ENCODE assay signal across 10 cellular contexts in the genomic region with DNA sequence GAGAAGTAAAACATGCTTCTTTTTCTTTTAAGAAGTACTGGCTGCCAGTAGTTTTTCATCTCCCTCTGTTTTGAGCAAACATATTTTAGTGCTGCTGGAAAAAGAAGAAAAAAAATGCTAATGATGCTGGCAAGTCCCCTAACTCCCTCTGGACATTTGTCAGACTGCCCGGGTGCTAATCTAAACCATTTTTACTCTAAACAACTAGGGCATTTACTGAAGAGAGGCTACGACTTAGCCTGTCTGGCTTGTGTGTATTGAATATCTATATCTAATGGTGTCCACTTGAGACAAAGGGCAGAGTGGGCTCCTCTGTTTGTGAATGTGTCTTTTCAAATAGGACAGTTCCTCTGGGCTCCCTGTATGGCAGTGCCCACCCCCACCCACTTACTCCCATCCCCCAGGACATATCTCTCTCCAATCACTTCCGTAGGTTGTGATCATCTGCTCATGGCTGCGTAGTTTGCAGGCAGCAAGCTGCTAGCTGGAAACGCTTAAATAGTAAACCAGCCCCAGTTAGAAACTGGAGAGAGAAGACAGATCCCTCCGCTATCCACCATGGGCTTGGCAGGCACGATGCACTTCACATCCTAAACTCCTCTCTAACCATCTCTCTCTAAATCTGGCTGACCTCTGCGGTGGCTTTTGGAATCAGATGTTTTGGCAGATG. TPM values are rescaled to one million over a fixed set of nuclear protein-coding genes. Genes with fewer than 3 reads are reported as not detected.
DNase-seq lines count a peak whose midpoint lies in the region; ATAC-seq, FAIRE-seq and TF ChIP-seq lines count a peak whose summit lies in the region.
"Had no signal": no experiment of that assay in that cellular context is flagged by ENCODE, and none has a peak within 500 bp of the region (broad histone marks: within the 10 kb centered on the region; RNA-seq: fewer than 3 reads in every experiment).

No MANE protein-coding gene starts in this region.

- H3K36me3 ChIP-seq in astrocyte (ENCODE audit: insufficient read depth, low read length) (no peaks in the 10 kb centered on the region), lower lobe of right lung (no peaks in the 10 kb centered on the region), tibial artery (no peaks in the 10 kb centered on the region)

- no peak for TF ChIP-seq CTCF in astrocyte (IDR thresholded peaks at IDR 0.05; ENCODE audit: insufficient read depth, low read depth, low read length)
- no peak for TF ChIP-seq CTCF in lower lobe of right lung (IDR thresholded peaks at IDR 0.05)
- TF ChIP-seq CTCF in tibial artery (IDR thresholded peaks at IDR 0.05), result no peak

- H3K27me3 ChIP-seq in astrocyte (ENCODE audit: insufficient read depth, low read length), result no peaks in the 10 kb centered on the region
- H3K27me3 ChIP-seq in lower lobe of right lung (ENCODE audit: low read depth), result no peaks in the 10 kb centered on the region
- no peaks in the 10 kb centered on the region for H3K27me3 ChIP-seq in tibial artery

- peaks cover 3% of the 10 kb centered on the region for H3K79me2 ChIP-seq in astrocyte (ENCODE audit: insufficient read depth, low read length)

- no peak for FAIRE-seq in astrocyte (lab: Jason Lieb, UNC)
- FAIRE-seq: TTC549 had no signal

- no peak for DNase-seq in activated T-cell treated with anti-CD3 and anti-CD28 coated beads, Interleukin-2, amount 50 U/mL, for 24 hours
- DNase-seq in activated T-cell treated with anti-CD3 and anti-CD28 coated beads for 4 hours (no peak), astrocyte (ENCODE audit: low read depth) (peak; percentile 47), lower lobe of right lung (no peak), tibial artery (peak in 1 of 2 donors; percentile 27), epidermal melanocyte (ENCODE audit: insufficient read length, low spot score) (no peak), HUDEP-2 (lab: John Stamatoyannopoulos, UW; ENCODE audit: unreplicated experiment in 76 of 76) (no peak)
- DNase-seq: Calu3 had no signal

- H3K4me1 Mint-ChIP-seq in activated T-cell treated with anti-CD3 and anti-CD28 coated beads, Interleukin-2, amount 50 U/mL, for 24 hours (ENCODE audit: low read depth), result peaks cover 86% of the 10 kb centered on the region
- peaks cover 7% of the 10 kb centered on the region for H3K4me1 Mint-ChIP-seq in astrocyte (ENCODE audit: low read depth, unreplicated experiment)

- peak overlapping the region; percentile 60 for H3K4me3 Mint-ChIP-seq in activated T-cell treated with anti-CD3 and anti-CD28 coated beads, Interleukin-2, amount 50 U/mL, for 24 hours
- no peak overlapping the region for H3K4me3 Mint-ChIP-seq in astrocyte (ENCODE audit: unreplicated experiment)

- peaks cover 44% of the 10 kb centered on the region for H3K36me3 Mint-ChIP-seq in activated T-cell treated with anti-CD3 and anti-CD28 coated beads, Interleukin-2, amount 50 U/mL, for 24 hours (ENCODE audit: low read depth)
- peaks cover 2% of the 10 kb centered on the region for H3K36me3 Mint-ChIP-seq in astrocyte (ENCODE audit: low read depth, unreplicated experiment)

- H3K9ac ChIP-seq in astrocyte (ENCODE audit: low read length), result peak overlapping the region; percentile 50

- H3K27me3 Mint-ChIP-seq in activated T-cell treated with anti-CD3 and anti-CD28 coated beads, Interleukin-2, amount 50 U/mL, for 24 hours, result no peaks in the 10 kb centered on the region
- H3K27me3 Mint-ChIP-seq in astrocyte (ENCODE audit: low read depth, unreplicated experiment), result peaks cover 2% of the 10 kb centered on the region

- H3K4me2 ChIP-seq in astrocyte (ENCODE audit: low read length), result peak overlapping the region; percentile 81

- peak overlapping the region; percentile 25 for H3K4me3 ChIP-seq in astrocyte (ENCODE audit: insufficient read depth, low read depth, low read length)
- peak overlapping the region; percentile 14 for H3K4me3 ChIP-seq in lower lobe of right lung
- peak overlapping the region; percentile 47 to 51 for H3K4me3 ChIP-seq in tibial artery

- intact Hi-C loops in lower lobe of right lung (cut with DNase I) (no loop called here), tibial artery (cut with DNase I; ENCODE audit: low total_unique reads) (loop anchor here (5.0 to 10.0 kb wide), 2 partner anchors 47 to 89 kb away; no protein-coding TSS in a partner anchor)

- peak overlapping the region; percentile 93 for H3K27ac Mint-ChIP-seq in activated T-cell treated with anti-CD3 and anti-CD28 coated beads, Interleukin-2, amount 50 U/mL, for 24 hours
- H3K27ac Mint-ChIP-seq in astrocyte (ENCODE audit: unreplicated experiment), result no peak overlapping the region

- H3K27ac ChIP-seq in astrocyte (ENCODE audit: low read depth, low read length) (peak overlapping the region; percentile 52), lower lobe of right lung (peak overlapping the region; percentile 31), tibial artery (peak overlapping the region; percentile 83 to 85)

- peaks cover 13% of the 10 kb centered on the region for H4K20me1 ChIP-seq in astrocyte (ENCODE audit: insufficient read depth, low read length)

- H3K4me1 ChIP-seq in astrocyte (ENCODE audit: insufficient read depth, low read length) (peaks cover 25% of the 10 kb centered on the region), lower lobe of right lung (peaks cover 5% of the 10 kb centered on the region), tibial artery (peaks cover 0 to 26% (median 2%) of the 10 kb centered on the region in 4 donors)

- ATAC-seq in lower lobe of right lung (peak in 1 of 2 donors; percentile 20), HG02759 (IDR thresholded peaks at IDR 0.05; ENCODE audit: unreplicated experiment) (no peak)

- H3K9me3 Mint-ChIP-seq in activated T-cell treated with anti-CD3 and anti-CD28 coated beads, Interleukin-2, amount 50 U/mL, for 24 hours, result no peaks in the 10 kb centered on the region
- H3K9me3 Mint-ChIP-seq in astrocyte (ENCODE audit: unreplicated experiment), result no peaks in the 10 kb centered on the region

- H2AFZ ChIP-seq in astrocyte (ENCODE audit: low read depth, low read length), result peak overlapping the region; percentile 43

- H3K9me3 ChIP-seq in astrocyte (ENCODE audit: insufficient read depth, low read depth, low read length) (no peaks in the 10 kb centered on the region), lower lobe of right lung (no peaks in the 10 kb centered on the region), tibial artery (no peaks in the 10 kb centered on the region)

RNA-seq across cellular contexts. Expression of gene DOCK10, which starts 58.4 kb away (rescaled TPM):
- 6.3 and 7.7 TPM in 2 replicates for total RNA-seq in astrocyte
- 52.3 TPM for total RNA-seq in lower lobe of right lung

Comparison
In these comparisons a context has a peak if more than half of its experiments do, and no peak if none do; other contexts are left out.
1. H3K27ac ChIP-seq: peak in every context shown above with its lines; median percentile 84 in tibial artery; 52 in astrocyte; 31 in lower lobe of right lung.